ENCODE assay signal across 1 cellular context in genomic region chr2:172284209-172284608, GRCh38.
TF ChIP-seq lines count a peak whose summit lies in the region.

No MANE protein-coding gene starts in this region.

TF ChIP-seq in H1, 55 proteins besides CTCF, POLR2A, EP300 and RAD21:
- TF ChIP-seq SP2 (IDR thresholded peaks at IDR 0.05; ENCODE audit: low read length): no peak
- no peak for TF ChIP-seq GABPA (IDR thresholded peaks at IDR 0.05; ENCODE audit: borderline replicate concordance, insufficient read depth, low read length)
- TF ChIP-seq NRF1 (IDR thresholded peaks at IDR 0.05; ENCODE audit: low read depth, low read length): no peak
- no peak for TF ChIP-seq RFX5 (IDR thresholded peaks at IDR 0.05; ENCODE audit: borderline replicate concordance, low read depth, low read length)
- TF ChIP-seq TBP (IDR thresholded peaks at IDR 0.05; ENCODE audit: low read depth, low read length): no peak
- no peak for TF ChIP-seq ATF3 (IDR thresholded peaks at IDR 0.05; ENCODE audit: insufficient read depth, low read depth, low read length)
- TF ChIP-seq, protein P1, sequence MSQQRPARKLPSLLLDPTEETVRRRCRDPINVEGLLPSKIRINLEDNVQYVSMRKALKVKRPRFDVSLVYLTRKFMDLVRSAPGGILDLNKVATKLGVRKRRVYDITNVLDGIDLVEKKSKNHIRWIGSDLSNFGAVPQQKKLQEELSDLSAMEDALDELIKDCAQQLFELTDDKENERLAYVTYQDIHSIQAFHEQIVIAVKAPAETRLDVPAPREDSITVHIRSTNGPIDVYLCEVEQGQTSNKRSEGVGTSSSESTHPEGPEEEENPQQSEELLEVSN (IDR thresholded peaks at IDR 0.05): no peak
- no peak for TF ChIP-seq POLR2AphosphoS5 (IDR thresholded peaks at IDR 0.05; ENCODE audit: low read depth, low read length)
- no peak for TF ChIP-seq RNF2 (IDR thresholded peaks at IDR 0.05; ENCODE audit: borderline replicate concordance, low read depth, low read length, missing control alignments, poor library complexity, severe bottlenecking)
- no peak for TF ChIP-seq SIX5 (IDR thresholded peaks at IDR 0.05; ENCODE audit: low read depth, low read length)
- no peak for TF ChIP-seq POU5F1 (IDR thresholded peaks at IDR 0.05; ENCODE audit: low read depth, low read length)
- TF ChIP-seq CHD2 (IDR thresholded peaks at IDR 0.05; ENCODE audit: low read length): no peak
- no peak for TF ChIP-seq TEAD4 (IDR thresholded peaks at IDR 0.05; ENCODE audit: low read depth, low read length)
